Comparison of ENCODE assay signal across 9 cellular contexts in the genomic region with DNA sequence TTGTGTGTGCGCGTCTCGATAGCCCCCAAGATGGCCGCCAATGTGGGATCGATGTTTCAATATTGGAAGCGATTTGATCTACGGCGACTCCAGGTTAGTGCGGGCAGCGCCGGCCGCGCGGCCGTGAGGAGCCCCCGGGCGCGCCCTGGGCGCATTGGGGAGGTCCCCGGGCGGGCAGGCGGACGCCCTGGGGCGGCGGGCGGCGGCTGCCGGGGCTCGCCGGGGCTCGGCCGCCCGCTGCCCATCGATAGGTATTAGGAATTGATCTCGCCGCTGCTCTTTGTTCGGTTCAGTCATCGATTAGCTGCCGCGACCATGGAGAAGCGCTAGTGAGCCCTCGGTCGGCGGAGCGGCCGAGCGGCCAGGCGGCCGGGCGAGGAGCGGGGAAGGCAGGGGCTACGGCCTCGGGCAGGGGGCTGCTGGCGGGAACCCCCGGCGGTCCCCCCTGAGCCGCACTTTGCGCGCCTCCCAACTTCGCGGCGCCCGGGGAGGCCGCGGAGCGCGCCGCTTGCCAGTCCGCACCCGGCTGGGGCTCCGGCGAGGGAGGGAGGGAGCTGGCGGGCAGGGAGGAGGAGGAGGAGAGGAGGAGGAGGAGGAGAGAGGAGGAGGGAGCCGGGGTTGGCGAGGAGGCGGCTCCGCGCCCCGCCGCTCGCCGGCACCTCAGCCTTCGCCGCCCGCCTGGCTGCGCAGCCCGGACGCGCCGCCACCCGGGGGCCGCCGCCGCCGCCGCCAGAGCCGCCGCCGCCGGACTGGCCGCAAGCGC. TPM values are rescaled to one million over a fixed set of nuclear protein-coding genes. Genes with fewer than 3 reads are reported as not detected.
DNase-seq lines count a peak whose midpoint lies in the region; ATAC-seq and TF ChIP-seq lines count a peak whose summit lies in the region.
"Had no signal": no experiment of that assay in that cellular context is flagged by ENCODE, and none has a peak within 500 bp of the region (broad histone marks: within the 10 kb centered on the region; RNA-seq: fewer than 3 reads in every experiment).

A gene (plus strand): TSS at position 18 of the 763 bp plus-strand sequence.

- TF ChIP-seq CTCF in heart left ventricle (IDR thresholded peaks at IDR 0.05), result no peak
- no peak for TF ChIP-seq CTCF in activated CD8-positive, alpha-beta T cell treated with anti-CD3 and anti-CD28 coated beads for 36 hours (IDR thresholded peaks at IDR 0.05)

- H3K4me1 ChIP-seq in heart left ventricle (peaks cover 0 to 28% (median 4%) of the 10 kb centered on the region in 12 donors), thymus (ENCODE audit: control insufficient read depth, insufficient read depth, low read length) (no peaks in the 10 kb centered on the region)

- intact Hi-C loops in heart left ventricle (cut with DNase I), result no loop called here
- intact Hi-C loops in left cardiac atrium (cut with DNase I), result no loop called here
- intact Hi-C loops in activated CD8-positive, alpha-beta T cell treated with anti-CD3 and anti-CD28 coated beads for 36 hours (cut with micrococcal nuclease), result no loop called here

- DNase-seq in heart left ventricle (no peak), left cardiac atrium (no peak), iPS-NIHi11 (ENCODE audit: low spot score) (peak; percentile 71), NCI-H774 (lab: John Stamatoyannopoulos, UW) (no peak), HuH-7 (ENCODE audit: low spot score) (no peak), DMS153 (lab: John Stamatoyannopoulos, UW) (no peak)
- no peak for DNase-seq in activated CD8-positive, alpha-beta T cell treated with anti-CD3 and anti-CD28 coated beads for 36 hours
- DNase-seq: central memory CD4-positive, alpha-beta T cell had no signal

- H3K4me3 Mint-ChIP-seq in activated CD8-positive, alpha-beta T cell treated with anti-CD3 and anti-CD28 coated beads for 36 hours, result peak within 1 kb of the TSS; percentile 50

- H3K4me1 Mint-ChIP-seq in activated CD8-positive, alpha-beta T cell treated with anti-CD3 and anti-CD28 coated beads for 36 hours (ENCODE audit: low read depth), result peaks cover 17% of the 10 kb centered on the region

- H3K27me3 ChIP-seq in heart left ventricle, result peaks cover 24 to 92% (median 45%) of the 10 kb centered on the region in 9 donors
- H3K27me3 ChIP-seq in thymus (ENCODE audit: control insufficient read depth, insufficient read depth), result peaks cover 85% of the 10 kb centered on the region

- no peak for TF ChIP-seq POLR2A in heart left ventricle (IDR thresholded peaks at IDR 0.05)

- H3K36me3 ChIP-seq in heart left ventricle, result no peaks in the 10 kb centered on the region
- H3K36me3 ChIP-seq in thymus (ENCODE audit: control insufficient read depth, insufficient read depth), result no peaks in the 10 kb centered on the region

- H3K27ac ChIP-seq in heart left ventricle (no peak within 1 kb of the TSS), thymus (ENCODE audit: low read depth) (no peak within 1 kb of the TSS)

- H3K4me3 ChIP-seq in heart left ventricle (peak within 1 kb of the TSS in 9 of 12 donors; percentile 23 to 48 (median 40)), thymus (ENCODE audit: low read length) (peak within 1 kb of the TSS; percentile 31)

- CTCF ChIA-PET in activated CD8-positive, alpha-beta T cell treated with anti-CD3 and anti-CD28 coated beads for 36 hours (lab: Charles Lee), result interaction anchor here (1.0 kb wide), 1 partner anchor 11 kb away, joined by 3 read pairs; no protein-coding TSS in a partner anchor

- no peaks in the 10 kb centered on the region for H3K9me3 Mint-ChIP-seq in activated CD8-positive, alpha-beta T cell treated with anti-CD3 and anti-CD28 coated beads for 36 hours

- peaks cover 63% of the 10 kb centered on the region for H3K27me3 Mint-ChIP-seq in activated CD8-positive, alpha-beta T cell treated with anti-CD3 and anti-CD28 coated beads for 36 hours

- POLR2A ChIA-PET in activated CD8-positive, alpha-beta T cell treated with anti-CD3 and anti-CD28 coated beads for 36 hours (lab: Charles Lee), result interaction anchor here (1.0 kb wide), 1 partner anchor 49 kb away, joined by 3 read pairs; no protein-coding TSS in a partner anchor

- no peaks in the 10 kb centered on the region for H3K36me3 Mint-ChIP-seq in activated CD8-positive, alpha-beta T cell treated with anti-CD3 and anti-CD28 coated beads for 36 hours (ENCODE audit: low read depth)

- 1% methylated on average over 32 to 102 of the region's 102 CpGs for WGBS in heart left ventricle, 4 donors
- WGBS in thymus, result under 1% methylated on average over 101 of the region's 102 CpGs

- H3K9me3 ChIP-seq in heart left ventricle (no peaks in the 10 kb centered on the region), thymus (ENCODE audit: control insufficient read depth) (no peaks in the 10 kb centered on the region)

- ATAC-seq in heart left ventricle (no peak), left cardiac atrium (no peak)
- peak; percentile 42 for ATAC-seq in activated CD8-positive, alpha-beta T cell treated with anti-CD3 and anti-CD28 coated beads for 36 hours

- no peak within 1 kb of the TSS for H3K27ac Mint-ChIP-seq in activated CD8-positive, alpha-beta T cell treated with anti-CD3 and anti-CD28 coated beads for 36 hours

RNA-seq across cellular contexts. Expression of the gene that starts here (rescaled TPM):
- under 1 TPM in 6 of 9 donors, not detected in 3; 0.02 to 0.22 (median 0.15) TPM for total RNA-seq in heart left ventricle
- not detected for polyA plus RNA-seq in heart left ventricle
- under 1 TPM in 1 of 2 donors, not detected in 1; 0.12 TPM for total RNA-seq in left cardiac atrium
- under 1 TPM; 0.13 to 0.14 TPM for total RNA-seq in activated CD8-positive, alpha-beta T cell treated with anti-CD3 and anti-CD28 coated beads for 36 hours
- polyA plus RNA-seq in thymus, result 0.14 TPM

Comparison
In these comparisons a context has a peak if more than half of its experiments do, and no peak if none do; other contexts are left out.
1. Peak in ATAC-seq in activated CD8-positive, alpha-beta T cell treated with anti-CD3 and anti-CD28 coated beads for 36 hours; RNA of the gene not detected or under 1 TPM.